ENCODE assay signal across 20 cellular contexts in genomic region chr5:156208271-156208670, GRCh38.
DNase-seq lines count a peak whose midpoint lies in the region; ATAC-seq, FAIRE-seq and TF ChIP-seq lines count a peak whose summit lies in the region.
"Had no signal": no experiment of that assay in that cellular context is flagged by ENCODE, and none has a peak within 500 bp of the region (broad histone marks: within the 10 kb centered on the region; RNA-seq: fewer than 3 reads in every experiment).

No MANE protein-coding gene starts in this region.

- intact Hi-C loops in IMR-90 (cut with micrococcal nuclease), result loop anchor here (10.0 kb wide), 1 partner anchor 107 kb away; no protein-coding TSS in a partner anchor
- intact Hi-C loops in CD4-positive, alpha-beta T cell (cut with DNase I, micrococcal nuclease), result no loop called here

- no peak overlapping the region for H3K56ac ChIP-seq in IMR-90 (ENCODE audit: extremely low read depth, insufficient read depth, low read length)

- H3K18ac ChIP-seq in IMR-90 (ENCODE audit: low read depth, low read length), result no peak overlapping the region

- no peak overlapping the region for H3K27ac Mint-ChIP-seq in CD4-positive, alpha-beta T cell
- H3K27ac Mint-ChIP-seq: activated CD4-positive, alpha-beta T cell treated with anti-CD3 and anti-CD28 coated beads for 36 hours; activated naive CD8-positive, alpha-beta T cell treated with anti-CD3 and anti-CD28 coated beads, Interleukin-2, amount 10 ng/mL, durations not matched to agents 7 days and 5 days; HFFc6; stimulated activated naive CD8-positive, alpha-beta T cell treated with anti-CD3 and anti-CD28 coated beads, Interleukin-15, Interleukin-2, amounts not matched to agents 100 ng/mL and 50 ng/mL, for 24 hours; T-helper 17 cell had no signal

- CTCF ChIA-PET in IMR-90 (lab: Yijun Ruan, JAX), result no interaction called here
- CTCF ChIA-PET in CD4-positive, alpha-beta T cell (lab: Charles Lee), result no interaction called here

- POLR2A ChIA-PET in IMR-90 (lab: Charles Lee; ENCODE audit: unreplicated experiment), result no interaction called here
- POLR2A ChIA-PET in CD4-positive, alpha-beta T cell (lab: Charles Lee), result no interaction called here

- H2BK20ac ChIP-seq in IMR-90 (ENCODE audit: low read depth, low read length), result no peak overlapping the region

- TF ChIP-seq RAD21 in IMR-90 (IDR thresholded peaks at IDR 0.05; ENCODE audit: low read length), result no peak

- no peak overlapping the region for H3K4ac ChIP-seq in IMR-90 (ENCODE audit: low read depth, low read length)

- H3K27me3 ChIP-seq in IMR-90 (ENCODE audit: control insufficient read depth, insufficient read depth, low read length) (no peaks in the 10 kb centered on the region), adipocyte (replicated peaks; ENCODE audit: control insufficient read depth, insufficient read depth, low read length) (no peaks in the 10 kb centered on the region)
- no peaks in the 10 kb centered on the region for H3K27me3 ChIP-seq in CD4-positive, alpha-beta T cell (ENCODE audit: control insufficient read depth, insufficient read depth, low read length)
- H3K27me3 ChIP-seq: BLaER1, pancreas had no signal

- peak; percentile 1 for DNase-seq in EH (ENCODE audit: low read depth)
- peak; percentile 33 for DNase-seq in IMR-90
- peak; percentile 44 for DNase-seq in adipocyte (ENCODE audit: low read depth)
- peak; percentile 4 for DNase-seq in kidney tubule cell (ENCODE audit: low spot score)
- no peak for DNase-seq in GM12892 (ENCODE audit: insufficient read length)
- no peak for DNase-seq in CD4-positive, alpha-beta T cell
- no peak for DNase-seq in NCI-H187 (lab: John Stamatoyannopoulos, UW)
- DNase-seq: activated CD4-positive, alpha-beta T cell treated with anti-CD3 and anti-CD28 coated beads for 36 hours; activated naive CD8-positive, alpha-beta T cell treated with anti-CD3 and anti-CD28 coated beads, Interleukin-2, amount 10 ng/mL, durations not matched to agents 7 days and 5 days; DMS79; HFFc6; Kasumi-1; NCI-H1930; NCI-H69; pancreas; T-helper 17 cell had no signal

- BruUV-seq in IMR-90 (replicated peaks; lab: Mats Ljungman, UMichigan), result no TSS peak

- peaks cover 5% of the 10 kb centered on the region for H3K9me3 Mint-ChIP-seq in CD4-positive, alpha-beta T cell
- H3K9me3 Mint-ChIP-seq: activated naive CD8-positive, alpha-beta T cell treated with anti-CD3 and anti-CD28 coated beads, Interleukin-2, amount 10 ng/mL, durations not matched to agents 7 days and 5 days had no signal

- no peak for TF ChIP-seq CTCF in IMR-90 (conservative IDR thresholded peaks at IDR 0.05; ENCODE audit: low read depth, low read length)
- no peak for TF ChIP-seq CTCF in CD4-positive, alpha-beta T cell (IDR thresholded peaks at IDR 0.05)

- no peak overlapping the region for H2AK9ac ChIP-seq in IMR-90 (replicated peaks; ENCODE audit: low read depth, low read length, poor library complexity)

- H3K23ac ChIP-seq in IMR-90 (ENCODE audit: low read depth, low read length), result no peak overlapping the region

- H4K5ac ChIP-seq in IMR-90 (ENCODE audit: low read depth, low read length), result no peak overlapping the region

- no peak overlapping the region for H3K27ac ChIP-seq in IMR-90 (ENCODE audit: insufficient read depth, low read length)
- H3K27ac ChIP-seq in CD4-positive, alpha-beta T cell (ENCODE audit: low read depth, low read length), result no peak overlapping the region
- H3K27ac ChIP-seq: BLaER1, pancreas had no signal

- no peaks in the 10 kb centered on the region for H3K9me1 ChIP-seq in IMR-90 (ENCODE audit: insufficient read depth, low read length)

- no peak for FAIRE-seq in GM12892 (lab: Jason Lieb, UNC)
- FAIRE-seq: keratinocyte had no signal

- dilution Hi-C loops in IMR-90 (cut with HindIII; ENCODE audit: low sequenced_read_pairs, unreplicated experiment), result no loop called here

- H2BK15ac ChIP-seq in IMR-90 (ENCODE audit: low read depth, low read length), result no peak overlapping the region

- H2BK5ac ChIP-seq in IMR-90 (ENCODE audit: low read depth, low read length, poor library complexity, severe bottlenecking), result no peak overlapping the region

- no peak overlapping the region for H2AFZ ChIP-seq in IMR-90 (replicated peaks; ENCODE audit: low read length, poor library complexity)

- no peak overlapping the region for H3K9ac ChIP-seq in IMR-90 (ENCODE audit: low read depth, low read length)
- H3K9ac ChIP-seq in adipocyte (ENCODE audit: low read length), result no peak overlapping the region
- H3K9ac ChIP-seq: BLaER1 had no signal

- no peaks in the 10 kb centered on the region for H3K27me3 Mint-ChIP-seq in CD4-positive, alpha-beta T cell
- H3K27me3 Mint-ChIP-seq: activated CD4-positive, alpha-beta T cell treated with anti-CD3 and anti-CD28 coated beads for 36 hours; activated naive CD8-positive, alpha-beta T cell treated with anti-CD3 and anti-CD28 coated beads, Interleukin-2, amount 10 ng/mL, durations not matched to agents 7 days and 5 days; central memory CD8-positive, alpha-beta T cell; stimulated activated naive CD8-positive, alpha-beta T cell treated with anti-CD3 and anti-CD28 coated beads, Interleukin-15, Interleukin-2, amounts not matched to agents 100 ng/mL and 50 ng/mL, for 24 hours had no signal

- in situ Hi-C loops in IMR-90 (cut with MboI; ENCODE audit: low sequenced_read_pairs), result no loop called here

- TF ChIP-seq POLR2A in IMR-90 (IDR thresholded peaks at IDR 0.05; ENCODE audit: low read depth, low read length) (no peak), GM12892 (IDR thresholded peaks at IDR 0.05; ENCODE audit: low read depth, low read length) (no peak)

- no peak for ATAC-seq in IMR-90 (ENCODE audit: low read depth)
- no peak for ATAC-seq in CD4-positive, alpha-beta T cell (ENCODE audit: poor library complexity)
- ATAC-seq: activated CD4-positive, alpha-beta T cell treated with anti-CD3 and anti-CD28 coated beads for 36 hours; pancreas; T-helper 17 cell had no signal

- H3K14ac ChIP-seq in IMR-90 (replicated peaks; ENCODE audit: low read depth, low read length), result no peak overlapping the region

- H3K4me1 Mint-ChIP-seq in CD4-positive, alpha-beta T cell (ENCODE audit: low read depth), result no peaks in the 10 kb centered on the region
- H3K4me1 Mint-ChIP-seq: activated CD4-positive, alpha-beta T cell treated with anti-CD3 and anti-CD28 coated beads for 36 hours; activated naive CD8-positive, alpha-beta T cell treated with anti-CD3 and anti-CD28 coated beads, Interleukin-2, amount 10 ng/mL, durations not matched to agents 7 days and 5 days; central memory CD8-positive, alpha-beta T cell; T-helper 17 cell had no signal

- no peak overlapping the region for H2BK120ac ChIP-seq in IMR-90 (ENCODE audit: low read depth, low read length)

- H3K9me3 ChIP-seq in IMR-90 (ENCODE audit: control insufficient read depth, insufficient read depth, low read length) (0 out of 2 replicates have a peak, but pooled peaks cover 3% of the 10 kb centered on the region), adipocyte (ENCODE audit: control insufficient read depth, low read length) (peaks cover 13% of the 10 kb centered on the region)
- no peaks in the 10 kb centered on the region for H3K9me3 ChIP-seq in CD4-positive, alpha-beta T cell (ENCODE audit: control insufficient read depth, low read length)
- H3K9me3 ChIP-seq: BLaER1, pancreas had no signal

- no peaks in the 10 kb centered on the region for H3K36me3 Mint-ChIP-seq in CD4-positive, alpha-beta T cell (ENCODE audit: low read depth)
- H3K36me3 Mint-ChIP-seq: activated naive CD8-positive, alpha-beta T cell treated with anti-CD3 and anti-CD28 coated beads, Interleukin-2, amount 10 ng/mL, durations not matched to agents 7 days and 5 days had no signal

- H3K4me3 ChIP-seq in IMR-90 (ENCODE audit: insufficient read depth, low read depth, low read length) (no peak overlapping the region), adipocyte (ENCODE audit: low read length) (no peak overlapping the region)
- H3K4me3 ChIP-seq: BLaER1, pancreas had no signal

- no peaks in the 10 kb centered on the region for H3K79me1 ChIP-seq in IMR-90 (ENCODE audit: low read depth in 1 of 2, low read length in 2 of 2)

- H3K4me3 Mint-ChIP-seq in CD4-positive, alpha-beta T cell, result no peak overlapping the region
- H3K4me3 Mint-ChIP-seq: activated CD4-positive, alpha-beta T cell treated with anti-CD3 and anti-CD28 coated beads for 36 hours; activated naive CD8-positive, alpha-beta T cell treated with anti-CD3 and anti-CD28 coated beads, Interleukin-2, amount 10 ng/mL, durations not matched to agents 7 days and 5 days; central memory CD8-positive, alpha-beta T cell; HFFc6; stimulated activated naive CD8-positive, alpha-beta T cell treated with anti-CD3 and anti-CD28 coated beads, Interleukin-15, Interleukin-2, amounts not matched to agents 100 ng/mL and 50 ng/mL, for 24 hours; T-helper 17 cell had no signal

- no peaks in the 10 kb centered on the region for H4K20me1 ChIP-seq in IMR-90 (ENCODE audit: insufficient read depth, low read length)
- H4K20me1 ChIP-seq: BLaER1 had no signal

- H4K91ac ChIP-seq in IMR-90 (ENCODE audit: insufficient read depth, low read depth, low read length), result no peak overlapping the region

- H2AK5ac ChIP-seq in IMR-90 (ENCODE audit: low read depth, low read length), result no peak overlapping the region

- H3K4me1 ChIP-seq in IMR-90 (ENCODE audit: control insufficient read depth, insufficient read depth, low read length) (no peaks in the 10 kb centered on the region), adipocyte (ENCODE audit: control insufficient read depth, insufficient read depth, low read length) (no peaks in the 10 kb centered on the region)
- H3K4me1 ChIP-seq: BLaER1, pancreas had no signal

- H3K36me3 ChIP-seq in IMR-90 (ENCODE audit: control insufficient read depth, insufficient read depth, low read length), result no peaks in the 10 kb centered on the region
- no peaks in the 10 kb centered on the region for H3K36me3 ChIP-seq in adipocyte (ENCODE audit: control insufficient read depth, insufficient read depth, low read length, severe bottlenecking)
- H3K36me3 ChIP-seq: BLaER1, pancreas had no signal

- H4K8ac ChIP-seq in IMR-90 (ENCODE audit: low read depth in 2 of 2, low read length in 2 of 2), result no peak overlapping the region

- no peak overlapping the region for H3K4me2 ChIP-seq in IMR-90 (ENCODE audit: low read depth, low read length)
- H3K4me2 ChIP-seq: BLaER1 had no signal

TF ChIP-seq in IMR-90, 13 proteins besides CTCF, POLR2A, EP300 and RAD21:
- no peak for TF ChIP-seq CHD1 (IDR thresholded peaks at IDR 0.05; ENCODE audit: low read depth, low read length)
- no peak for TF ChIP-seq MXI1 (IDR thresholded peaks at IDR 0.05; ENCODE audit: borderline replicate concordance, low read depth, low read length)

Comparison
In these comparisons a context has a peak if more than half of its experiments do, and no peak if none do; other contexts are left out.
1. DNase-seq: peak in EH (single experiment), IMR-90 (single experiment), adipocyte (single experiment) and kidney tubule cell (single experiment); none in GM12892 (single experiment), CD4-positive, alpha-beta T cell (0 of 10) and NCI-H187 (0 of 2).